In the genomic region with DNA sequence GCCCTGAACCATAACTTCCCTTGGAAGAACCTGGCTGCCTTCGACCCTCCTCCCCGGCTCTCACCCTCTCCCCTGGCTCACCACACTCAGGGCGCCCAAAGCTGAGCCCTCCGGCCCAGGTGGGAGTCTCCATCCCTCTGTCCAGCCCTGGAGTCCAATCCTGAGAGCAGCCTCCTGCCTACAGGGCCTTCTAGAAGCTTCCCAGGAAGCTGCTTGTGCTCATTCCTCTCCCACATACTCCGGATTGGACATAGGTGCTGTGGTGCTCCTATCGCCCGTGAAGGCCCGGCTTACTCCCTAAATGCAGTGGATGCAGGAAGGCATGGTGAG, we compare ENCODE assay signal across 2 cellular contexts.
TF ChIP-seq lines count a peak whose summit lies in the region.

No MANE protein-coding gene starts in this region.

TF ChIP-seq in GM23338, 12 proteins besides CTCF, POLR2A, EP300 and RAD21:
- no peak for TF ChIP-seq REST (IDR thresholded peaks at IDR 0.05; ENCODE audit: unreplicated experiment)
- TF ChIP-seq, protein P1, sequence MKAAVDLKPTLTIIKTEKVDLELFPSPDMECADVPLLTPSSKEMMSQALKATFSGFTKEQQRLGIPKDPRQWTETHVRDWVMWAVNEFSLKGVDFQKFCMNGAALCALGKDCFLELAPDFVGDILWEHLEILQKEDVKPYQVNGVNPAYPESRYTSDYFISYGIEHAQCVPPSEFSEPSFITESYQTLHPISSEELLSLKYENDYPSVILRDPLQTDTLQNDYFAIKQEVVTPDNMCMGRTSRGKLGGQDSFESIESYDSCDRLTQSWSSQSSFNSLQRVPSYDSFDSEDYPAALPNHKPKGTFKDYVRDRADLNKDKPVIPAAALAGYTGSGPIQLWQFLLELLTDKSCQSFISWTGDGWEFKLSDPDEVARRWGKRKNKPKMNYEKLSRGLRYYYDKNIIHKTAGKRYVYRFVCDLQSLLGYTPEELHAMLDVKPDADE (IDR thresholded peaks at IDR 0.05): no peak
- no peak for TF ChIP-seq POLR2AphosphoS5 (IDR thresholded peaks at IDR 0.05; ENCODE audit: low read depth)
- no peak for TF ChIP-seq STAT1 (IDR thresholded peaks at IDR 0.05; ENCODE audit: unreplicated experiment)
- TF ChIP-seq CREB1 (CRISPR knock-in tag; IDR thresholded peaks at IDR 0.05; ENCODE audit: low read depth): no peak
- no peak for TF ChIP-seq NANOG (IDR thresholded peaks at IDR 0.05; ENCODE audit: borderline replicate concordance)
- TF ChIP-seq, protein P2, sequence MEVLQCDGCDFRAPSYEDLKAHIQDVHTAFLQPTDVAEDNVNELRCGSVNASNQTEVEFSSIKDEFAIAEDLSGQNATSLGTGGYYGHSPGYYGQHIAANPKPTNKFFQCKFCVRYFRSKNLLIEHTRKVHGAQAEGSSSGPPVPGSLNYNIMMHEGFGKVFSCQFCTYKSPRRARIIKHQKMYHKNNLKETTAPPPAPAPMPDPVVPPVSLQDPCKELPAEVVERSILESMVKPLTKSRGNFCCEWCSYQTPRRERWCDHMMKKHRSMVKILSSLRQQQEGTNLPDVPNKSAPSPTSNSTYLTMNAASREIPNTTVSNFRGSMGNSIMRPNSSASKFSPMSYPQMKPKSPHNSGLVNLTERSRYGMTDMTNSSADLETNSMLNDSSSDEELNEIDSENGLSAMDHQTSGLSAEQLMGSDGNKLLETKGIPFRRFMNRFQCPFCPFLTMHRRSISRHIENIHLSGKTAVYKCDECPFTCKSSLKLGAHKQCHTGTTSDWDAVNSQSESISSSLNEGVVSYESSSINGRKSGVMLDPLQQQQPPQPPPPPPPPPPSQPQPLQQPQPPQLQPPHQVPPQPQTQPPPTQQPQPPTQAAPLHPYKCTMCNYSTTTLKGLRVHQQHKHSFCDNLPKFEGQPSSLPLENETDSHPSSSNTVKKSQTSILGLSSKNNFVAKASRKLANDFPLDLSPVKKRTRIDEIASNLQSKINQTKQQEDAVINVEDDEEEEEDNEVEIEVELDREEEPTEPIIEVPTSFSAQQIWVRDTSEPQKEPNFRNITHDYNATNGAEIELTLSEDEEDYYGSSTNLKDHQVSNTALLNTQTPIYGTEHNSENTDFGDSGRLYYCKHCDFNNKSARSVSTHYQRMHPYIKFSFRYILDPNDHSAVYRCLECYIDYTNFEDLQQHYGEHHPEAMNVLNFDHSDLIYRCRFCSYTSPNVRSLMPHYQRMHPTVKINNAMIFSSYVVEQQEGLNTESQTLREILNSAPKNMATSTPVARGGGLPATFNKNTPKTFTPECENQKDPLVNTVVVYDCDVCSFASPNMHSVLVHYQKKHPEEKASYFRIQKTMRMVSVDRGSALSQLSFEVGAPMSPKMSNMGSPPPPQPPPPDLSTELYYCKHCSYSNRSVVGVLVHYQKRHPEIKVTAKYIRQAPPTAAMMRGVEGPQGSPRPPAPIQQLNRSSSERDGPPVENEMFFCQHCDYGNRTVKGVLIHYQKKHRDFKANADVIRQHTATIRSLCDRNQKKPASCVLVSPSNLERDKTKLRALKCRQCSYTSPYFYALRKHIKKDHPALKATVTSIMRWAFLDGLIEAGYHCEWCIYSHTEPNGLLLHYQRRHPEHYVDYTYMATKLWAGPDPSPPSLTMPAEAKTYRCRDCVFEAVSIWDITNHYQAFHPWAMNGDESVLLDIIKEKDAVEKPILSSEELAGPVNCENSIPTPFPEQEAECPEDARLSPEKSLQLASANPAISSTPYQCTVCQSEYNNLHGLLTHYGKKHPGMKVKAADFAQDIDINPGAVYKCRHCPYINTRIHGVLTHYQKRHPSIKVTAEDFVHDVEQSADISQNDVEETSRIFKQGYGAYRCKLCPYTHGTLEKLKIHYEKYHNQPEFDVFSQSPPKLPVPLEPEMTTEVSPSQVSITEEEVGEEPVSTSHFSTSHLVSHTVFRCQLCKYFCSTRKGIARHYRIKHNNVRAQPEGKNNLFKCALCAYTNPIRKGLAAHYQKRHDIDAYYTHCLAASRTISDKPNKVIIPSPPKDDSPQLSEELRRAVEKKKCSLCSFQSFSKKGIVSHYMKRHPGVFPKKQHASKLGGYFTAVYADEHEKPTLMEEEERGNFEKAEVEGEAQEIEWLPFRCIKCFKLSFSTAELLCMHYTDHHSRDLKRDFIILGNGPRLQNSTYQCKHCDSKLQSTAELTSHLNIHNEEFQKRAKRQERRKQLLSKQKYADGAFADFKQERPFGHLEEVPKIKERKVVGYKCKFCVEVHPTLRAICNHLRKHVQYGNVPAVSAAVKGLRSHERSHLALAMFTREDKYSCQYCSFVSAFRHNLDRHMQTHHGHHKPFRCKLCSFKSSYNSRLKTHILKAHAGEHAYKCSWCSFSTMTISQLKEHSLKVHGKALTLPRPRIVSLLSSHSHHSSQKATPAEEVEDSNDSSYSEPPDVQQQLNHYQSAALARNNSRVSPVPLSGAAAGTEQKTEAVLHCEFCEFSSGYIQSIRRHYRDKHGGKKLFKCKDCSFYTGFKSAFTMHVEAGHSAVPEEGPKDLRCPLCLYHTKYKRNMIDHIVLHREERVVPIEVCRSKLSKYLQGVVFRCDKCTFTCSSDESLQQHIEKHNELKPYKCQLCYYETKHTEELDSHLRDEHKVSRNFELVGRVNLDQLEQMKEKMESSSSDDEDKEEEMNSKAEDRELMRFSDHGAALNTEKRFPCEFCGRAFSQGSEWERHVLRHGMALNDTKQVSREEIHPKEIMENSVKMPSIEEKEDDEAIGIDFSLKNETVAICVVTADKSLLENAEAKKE (CRISPR knock-in tag; IDR thresholded peaks at IDR 0.05): no peak

TF ChIP-seq in H1, 55 proteins besides CTCF, POLR2A, EP300 and RAD21 (continued from another document):
- TF ChIP-seq KDM4A (IDR thresholded peaks at IDR 0.05; ENCODE audit: low read depth, low read length, severe bottlenecking): no peak
- TF ChIP-seq HDAC6 (IDR thresholded peaks at IDR 0.05; ENCODE audit: low read depth, low read length): no peak
- TF ChIP-seq JUND (IDR thresholded peaks at IDR 0.05; ENCODE audit: low read length): no peak
- no peak for TF ChIP-seq SP2 (IDR thresholded peaks at IDR 0.05; ENCODE audit: low read length)
- TF ChIP-seq SP4 (IDR thresholded peaks at IDR 0.05; ENCODE audit: low read length): no peak
- no peak for TF ChIP-seq BRCA1 (IDR thresholded peaks at IDR 0.05; ENCODE audit: low read depth, low read length)
- no peak for TF ChIP-seq EZH2 (IDR thresholded peaks at IDR 0.05; ENCODE audit: low read depth, low read length, severe bottlenecking)
- no peak for TF ChIP-seq SIX5 (IDR thresholded peaks at IDR 0.05; ENCODE audit: low read depth, low read length)
- TF ChIP-seq TAF1 (IDR thresholded peaks at IDR 0.05; ENCODE audit: low read depth, low read length): no peak
